Comparison of ENCODE assay signal across 8 cellular contexts in the genomic region with DNA sequence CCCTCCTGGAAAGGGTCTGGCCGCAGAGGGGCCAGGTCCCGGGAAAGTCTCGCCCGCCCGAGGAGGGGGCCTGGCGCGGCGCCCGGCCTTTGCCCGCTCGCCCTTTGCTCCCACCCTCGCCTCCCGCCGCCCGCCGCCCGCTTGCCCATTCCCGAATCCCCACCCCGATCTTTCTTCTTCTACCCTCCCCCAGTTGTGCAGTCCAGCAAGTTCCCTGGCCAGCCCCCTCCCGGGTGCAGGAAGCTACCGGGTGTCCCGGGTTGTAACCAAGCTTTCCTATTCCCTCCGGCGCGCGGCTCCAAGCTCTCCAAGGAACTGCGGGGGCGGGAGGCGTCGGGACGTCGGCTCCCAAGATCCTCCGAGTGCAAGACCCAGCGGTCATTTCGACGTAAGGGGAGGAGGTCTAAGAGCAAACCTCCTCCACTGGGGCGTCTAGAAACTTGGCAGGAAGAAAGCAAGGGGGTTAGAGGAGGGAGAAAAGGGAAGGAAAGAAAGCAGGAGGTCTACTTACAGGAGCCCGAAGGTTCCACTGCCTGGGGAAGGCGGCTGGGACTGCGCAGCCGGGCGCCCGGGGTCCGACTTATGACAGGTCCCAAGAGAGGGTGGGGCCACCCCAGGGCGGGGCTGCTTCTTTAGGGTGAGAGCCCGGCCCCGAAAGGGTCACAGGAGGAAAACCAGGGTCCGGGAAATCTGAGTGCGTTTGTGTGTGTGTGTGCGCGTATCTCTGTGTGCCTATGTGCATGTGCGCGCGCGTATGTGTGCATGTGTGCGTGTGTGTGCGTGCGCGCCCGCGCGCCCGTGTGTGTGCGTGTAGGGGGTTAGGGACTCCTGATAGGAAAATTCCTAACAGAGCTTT. TPM values are rescaled to one million over a fixed set of nuclear protein-coding genes. Genes with fewer than 3 reads are reported as not detected.
DNase-seq lines count a peak whose midpoint lies in the region; ATAC-seq and TF ChIP-seq lines count a peak whose summit lies in the region.

PTGR1 (minus strand) TSS at position 556 of the 856 bp plus-strand sequence. CDS start 2,225 bp downstream, outside the sequence.

- peak within 1 kb of the TSS; percentile 93 for H3K4me3 Mint-ChIP-seq in Calu3 (ENCODE audit: low read depth, unreplicated experiment)
- H3K4me3 Mint-ChIP-seq in HFFc6, result peak within 1 kb of the TSS; percentile 95

- peaks cover 20% of the 10 kb centered on the region for H3K4me1 Mint-ChIP-seq in Calu3 (ENCODE audit: low read depth, unreplicated experiment)
- H3K4me1 Mint-ChIP-seq in HFFc6 (ENCODE audit: low read depth), result peaks cover 48% of the 10 kb centered on the region

- BruUV-seq in Calu3 (replicated peaks; lab: Mats Ljungman, UMichigan), result no TSS peak

- no peak for TF ChIP-seq EP300 in ovary (IDR thresholded peaks at IDR 0.05)

- TF ChIP-seq CTCF in Calu3 (IDR thresholded peaks at IDR 0.05; ENCODE audit: unreplicated experiment) (no peak), HFFc6 (IDR thresholded peaks at IDR 0.05) (no peak), Peyer's patch (IDR thresholded peaks at IDR 0.05) (no peak), astrocyte of the cerebellum (IDR thresholded peaks at IDR 0.05; ENCODE audit: low read depth, low read length, missing control alignments) (no peak), left ventricle myocardium inferior (IDR thresholded peaks at IDR 0.05; ENCODE audit: borderline replicate concordance) (no peak), ovary (IDR thresholded peaks at IDR 0.05) (no peak)

- no peaks in the 10 kb centered on the region for H3K27me3 ChIP-seq in Peyer's patch
- no peaks in the 10 kb centered on the region for H3K27me3 ChIP-seq in left ventricle myocardium inferior (ENCODE audit: low read depth)
- no peaks in the 10 kb centered on the region for H3K27me3 ChIP-seq in ovary

- H3K9me3 ChIP-seq in Peyer's patch (no peaks in the 10 kb centered on the region), left ventricle myocardium inferior (replicated peaks) (no peaks in the 10 kb centered on the region), ovary (no peaks in the 10 kb centered on the region)

- CTCF ChIA-PET in Calu3 (lab: Charles Lee), result interaction anchor here (0.5 to 2.2 kb wide), 6 partner anchors 22 to 767 kb away, joined by 4 to 43 read pairs (median 6); no protein-coding TSS in a partner anchor

- H3K4me1 ChIP-seq in Peyer's patch, result peaks cover 0 to 9% (median 7%) of the 10 kb centered on the region in 4 donors
- H3K4me1 ChIP-seq in left ventricle myocardium inferior, result peaks cover 28% of the 10 kb centered on the region
- no peaks in the 10 kb centered on the region for H3K4me1 ChIP-seq in ovary (ENCODE audit: insufficient read depth)

- H3K36me3 Mint-ChIP-seq in Calu3 (ENCODE audit: insufficient read depth, unreplicated experiment), result peaks cover 23% of the 10 kb centered on the region
- peaks cover 9% of the 10 kb centered on the region; the same call in 1 of the 2 replicates for H3K36me3 Mint-ChIP-seq in HFFc6 (ENCODE audit: low read depth)

- WGBS in ovary, 3 donors, result 0 to 1% (median 1%) methylated on average over 63 to 64 of the region's 64 CpGs

- DNase-seq in Calu3, result peak; percentile 71
- DNase-seq in HFFc6, result peak; percentile 79
- peak in 2 of 3 donors; percentile 83 to 87 for DNase-seq in Peyer's patch
- peak; percentile 51 for DNase-seq in astrocyte of the cerebellum (ENCODE audit: low read depth)
- DNase-seq in left ventricle myocardium inferior, result peak; percentile 85
- peak; percentile 83 to 89 (median 86) for DNase-seq in ovary
- no peak for DNase-seq in GOT3 (lab: John Stamatoyannopoulos, UW)

- in situ Hi-C loops in astrocyte of the cerebellum (cut with HindIII; ENCODE audit: low sequenced_read_pairs), result no loop called here

- TF ChIP-seq POLR2A in Peyer's patch (IDR thresholded peaks at IDR 0.05) (peak; percentile 73 to 85), ovary (IDR thresholded peaks at IDR 0.05) (no peak)

- H3K9me3 Mint-ChIP-seq in Calu3 (ENCODE audit: low read depth, unreplicated experiment) (no peaks in the 10 kb centered on the region), HFFc6 (no peaks in the 10 kb centered on the region)

- no peaks in the 10 kb centered on the region for H3K27me3 Mint-ChIP-seq in Calu3 (ENCODE audit: unreplicated experiment)
- H3K27me3 Mint-ChIP-seq in HFFc6 (ENCODE audit: insufficient read depth), result peaks cover 4% of the 10 kb centered on the region; the same call in 1 of the 2 replicates

- ATAC-seq in GM21526 (IDR thresholded peaks at IDR 0.05; ENCODE audit: low FRiP score, unreplicated experiment), result no peak

- intact Hi-C loops in Calu3 (cut with micrococcal nuclease; ENCODE audit: unreplicated experiment) (loop anchor here (2.0 to 5.0 kb wide), 2 partner anchors 59 to 93 kb away; no protein-coding TSS in a partner anchor), left ventricle myocardium inferior (cut with micrococcal nuclease) (no loop called here), ovary (cut with DNase I) (loop anchor here in 2 of 4 donors (10.0 kb wide), 1 partner anchor 475 kb away; no protein-coding TSS in a partner anchor)

- H3K27ac Mint-ChIP-seq in Calu3 (ENCODE audit: unreplicated experiment) (peak within 1 kb of the TSS; percentile 91), HFFc6 (peak within 1 kb of the TSS; percentile 94)

- H3K4me3 ChIP-seq in Peyer's patch (peak within 1 kb of the TSS; percentile 41 to 74 (median 64)), astrocyte of the cerebellum (ENCODE audit: low read depth, low read length) (peak within 1 kb of the TSS; percentile 52), left ventricle myocardium inferior (peak within 1 kb of the TSS; percentile 92), ovary (peak within 1 kb of the TSS; percentile 93)

- H3K36me3 ChIP-seq in Peyer's patch, result peaks cover 0 to 26% (median 0%) of the 10 kb centered on the region in 3 donors
- H3K36me3 ChIP-seq in left ventricle myocardium inferior, result peaks cover 28% of the 10 kb centered on the region
- no peaks in the 10 kb centered on the region for H3K36me3 ChIP-seq in ovary

- peak within 1 kb of the TSS; percentile 66 to 87 (median 81) for H3K27ac ChIP-seq in Peyer's patch
- H3K27ac ChIP-seq in left ventricle myocardium inferior (replicated peaks), result peak within 1 kb of the TSS; percentile 91
- peak within 1 kb of the TSS; percentile 67 to 77 for H3K27ac ChIP-seq in ovary

RNA-seq across cellular contexts. Expression of gene PTGR1, which starts in this region (rescaled TPM):
- total RNA-seq in Calu3 (2022), result 22.3 and 24.2 TPM in 2 replicates
- 10 to 100 TPM; 50.3 to 86.6 (median 82.4) TPM for total RNA-seq in HFFc6 (2021; fragmentation: NEBNext Ultra II Directional; extraction: Animal tissue kit (Norgen Biotek cat#: 25700))
- 100 to 1,000 TPM; 142 to 948 (median 674) TPM for total RNA-seq in Peyer's patch
- 50.2 TPM for total RNA-seq in left ventricle myocardium inferior
- total RNA-seq in ovary, result 10 to 100 TPM; 21.5 to 45.3 (median 31.5) TPM
- 10 to 100 TPM in 1 of 2 donors, 1 to 10 TPM in 1; 7.3 to 16.7 TPM for polyA plus RNA-seq in ovary
